In the genomic region with DNA sequence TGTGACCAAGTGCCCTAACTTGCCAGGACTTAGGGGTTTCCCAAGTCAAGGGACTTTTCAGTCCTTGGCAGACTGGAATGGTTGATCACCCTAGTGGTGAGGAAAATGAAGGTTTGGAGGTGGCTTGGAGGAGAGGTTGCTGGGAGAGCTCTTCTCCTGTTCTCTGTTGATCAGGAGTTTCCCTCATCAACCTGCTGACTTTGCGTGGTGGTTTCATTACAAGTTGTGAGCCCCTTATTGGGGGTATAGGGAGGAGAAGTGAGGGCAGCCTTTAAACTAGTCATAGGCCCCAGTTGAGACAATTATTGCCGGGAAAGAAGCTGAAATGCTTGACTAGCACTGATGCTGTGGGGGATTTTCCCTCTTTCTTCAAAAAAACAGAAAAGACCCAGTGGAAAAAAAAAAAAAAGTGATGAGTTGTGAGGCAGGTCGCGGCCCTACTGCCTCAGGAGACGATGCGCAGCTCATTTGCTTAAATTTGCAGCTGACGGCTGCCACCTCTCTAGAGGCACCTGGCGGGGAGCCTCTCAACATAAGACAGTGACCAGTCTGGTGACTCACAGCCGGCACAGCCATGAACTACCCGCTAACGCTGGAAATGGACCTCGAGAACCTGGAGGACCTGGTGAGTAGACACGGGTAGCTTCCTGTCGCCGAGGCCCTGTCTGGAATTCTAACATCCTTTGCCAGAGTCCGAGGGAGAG, we compare ENCODE assay signal across 8 cellular contexts. TPM values are rescaled to one million over a fixed set of nuclear protein-coding genes. Genes with fewer than 3 reads are reported as not detected.
A peak's percentile ranks its signal among the peaks of the same experiment; 100 is the strongest.
DNase-seq lines count a peak whose midpoint lies in the region; ATAC-seq lines count a peak whose summit lies in the region.

A gene with protein sequence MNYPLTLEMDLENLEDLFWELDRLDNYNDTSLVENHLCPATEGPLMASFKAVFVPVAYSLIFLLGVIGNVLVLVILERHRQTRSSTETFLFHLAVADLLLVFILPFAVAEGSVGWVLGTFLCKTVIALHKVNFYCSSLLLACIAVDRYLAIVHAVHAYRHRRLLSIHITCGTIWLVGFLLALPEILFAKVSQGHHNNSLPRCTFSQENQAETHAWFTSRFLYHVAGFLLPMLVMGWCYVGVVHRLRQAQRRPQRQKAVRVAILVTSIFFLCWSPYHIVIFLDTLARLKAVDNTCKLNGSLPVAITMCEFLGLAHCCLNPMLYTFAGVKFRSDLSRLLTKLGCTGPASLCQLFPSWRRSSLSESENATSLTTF (plus strand): TSS at position 525 of the 704 bp plus-strand sequence. CDS start 50 bp downstream, at position 575.

- peaks cover 11% of the 10 kb centered on the region for H3K4me1 ChIP-seq in right cardiac atrium (ENCODE audit: control insufficient read depth, insufficient read depth, low read length)

- H3K27me3 Mint-ChIP-seq in activated CD8-positive, alpha-beta T cell treated with anti-CD3 and anti-CD28 coated beads, Interleukin-2, amount 10 ng/mL, durations not matched to agents 7 days and 5 days (ENCODE audit: low read depth) = no peaks in the 10 kb centered on the region

- H3K9me3 Mint-ChIP-seq in activated CD8-positive, alpha-beta T cell treated with anti-CD3 and anti-CD28 coated beads, Interleukin-2, amount 10 ng/mL, durations not matched to agents 7 days and 5 days (ENCODE audit: insufficient read depth) = no peaks in the 10 kb centered on the region

- POLR2A ChIA-PET in activated CD8-positive, alpha-beta T cell treated with anti-CD3 and anti-CD28 coated beads, Interleukin-2, amount 10 ng/mL, durations not matched to agents 7 days and 5 days (lab: Charles Lee) = interaction anchor here (0.6 to 1.3 kb wide), 3 partner anchors 12 to 94 kb away, joined by 3 to 7 read pairs (median 4); no protein-coding TSS in a partner anchor

- DNase-seq in activated CD8-positive, alpha-beta memory T cell treated with anti-CD3 and anti-CD28 coated beads, Interleukin-2, amount 50 U/mL, for 48 hours = peak; percentile 65
- DNase-seq in activated CD8-positive, alpha-beta memory T cell treated with anti-CD3 and anti-CD28 coated beads, Interleukin-2, amount 50 U/mL, for 4 hours = no peak
- no peak for DNase-seq in activated CD8-positive, alpha-beta T cell treated with anti-CD3 and anti-CD28 coated beads, Interleukin-2, amount 10 ng/mL, durations not matched to agents 7 days and 5 days
- DNase-seq in stimulated activated CD4-positive, alpha-beta T cell treated with anti-CD3 and anti-CD28 coated beads, Interleukin-15, amount 100 ng/mL, for 24 hours = peak; percentile 81
- DNase-seq in right cardiac atrium (no peak), dermis blood vessel endothelial cell (no peak), DMS 273 treated with DMSO at 0.1 percent for 48 hours (lab: John Stamatoyannopoulos, UW) (no peak)

- H3K36me3 Mint-ChIP-seq in activated CD8-positive, alpha-beta T cell treated with anti-CD3 and anti-CD28 coated beads, Interleukin-2, amount 10 ng/mL, durations not matched to agents 7 days and 5 days (ENCODE audit: low read depth) = no peaks in the 10 kb centered on the region

- CTCF ChIA-PET in activated CD8-positive, alpha-beta T cell treated with anti-CD3 and anti-CD28 coated beads, Interleukin-2, amount 10 ng/mL, durations not matched to agents 7 days and 5 days (lab: Charles Lee) = interaction anchor here (0.6 to 2.4 kb wide), 10 partner anchors 10 to 94 kb away, joined by 3 to 14 read pairs (median 5); a partner anchor contains a TSS

- H3K4me3 ChIP-seq in right cardiac atrium (ENCODE audit: low read length) = no peak within 1 kb of the TSS

- H3K27ac Mint-ChIP-seq in activated CD8-positive, alpha-beta T cell treated with anti-CD3 and anti-CD28 coated beads, Interleukin-2, amount 10 ng/mL, durations not matched to agents 7 days and 5 days = peak within 1 kb of the TSS; percentile 55

- peaks cover 46% of the 10 kb centered on the region for H3K4me1 Mint-ChIP-seq in activated CD8-positive, alpha-beta T cell treated with anti-CD3 and anti-CD28 coated beads, Interleukin-2, amount 10 ng/mL, durations not matched to agents 7 days and 5 days (ENCODE audit: low read depth)

- no peaks in the 10 kb centered on the region for H3K27me3 ChIP-seq in right cardiac atrium (ENCODE audit: control insufficient read depth, insufficient read depth)

- 73% methylated on average over 16 of the region's 16 CpGs for WGBS in right cardiac atrium

- no peak within 1 kb of the TSS for H3K27ac ChIP-seq in right cardiac atrium (ENCODE audit: low read length)

- ATAC-seq in HG03196 (IDR thresholded peaks at IDR 0.05; ENCODE audit: unreplicated experiment) (peak; percentile 70), right cardiac atrium (no peak)
- ATAC-seq in activated CD8-positive, alpha-beta T cell treated with anti-CD3 and anti-CD28 coated beads, Interleukin-2, amount 10 ng/mL, durations not matched to agents 7 days and 5 days = no peak

- no peak within 1 kb of the TSS for H3K4me3 Mint-ChIP-seq in activated CD8-positive, alpha-beta T cell treated with anti-CD3 and anti-CD28 coated beads, Interleukin-2, amount 10 ng/mL, durations not matched to agents 7 days and 5 days

- intact Hi-C loops in right cardiac atrium (cut with DNase I) = no loop called here

- H3K9me3 ChIP-seq in right cardiac atrium (ENCODE audit: control insufficient read depth, low read length) = no peaks in the 10 kb centered on the region

RNA-seq across cellular contexts. Expression of the gene that starts here (rescaled TPM):
- under 1 TPM; 0.08 to 0.18 TPM for total RNA-seq in activated CD8-positive, alpha-beta T cell treated with anti-CD3 and anti-CD28 coated beads, Interleukin-2, amount 10 ng/mL, durations not matched to agents 7 days and 5 days
- total RNA-seq in right cardiac atrium (not detected), dermis blood vessel endothelial cell (not detected in 2 replicates)
- polyA plus RNA-seq in right cardiac atrium = 0.34 TPM

Comparison
In these comparisons a context has a peak if more than half of its experiments do, and no peak if none do; other contexts are left out.
1. DNase-seq: peak in activated CD8-positive, alpha-beta memory T cell treated with anti-CD3 and anti-CD28 coated beads, Interleukin-2, amount 50 U/mL, for 48 hours (single experiment) and stimulated activated CD4-positive, alpha-beta T cell treated with anti-CD3 and anti-CD28 coated beads, Interleukin-15, amount 100 ng/mL, for 24 hours (single experiment); none in activated CD8-positive, alpha-beta memory T cell treated with anti-CD3 and anti-CD28 coated beads, Interleukin-2, amount 50 U/mL, for 4 hours (single experiment), activated CD8-positive, alpha-beta T cell treated with anti-CD3 and anti-CD28 coated beads, Interleukin-2, amount 10 ng/mL, durations not matched to agents 7 days and 5 days (single experiment), right cardiac atrium (0 of 3), dermis blood vessel endothelial cell (single experiment) and DMS 273 treated with DMSO at 0.1 percent for 48 hours (single experiment).